Comparison of ENCODE assay signal across 11 cellular contexts in the genomic region with DNA sequence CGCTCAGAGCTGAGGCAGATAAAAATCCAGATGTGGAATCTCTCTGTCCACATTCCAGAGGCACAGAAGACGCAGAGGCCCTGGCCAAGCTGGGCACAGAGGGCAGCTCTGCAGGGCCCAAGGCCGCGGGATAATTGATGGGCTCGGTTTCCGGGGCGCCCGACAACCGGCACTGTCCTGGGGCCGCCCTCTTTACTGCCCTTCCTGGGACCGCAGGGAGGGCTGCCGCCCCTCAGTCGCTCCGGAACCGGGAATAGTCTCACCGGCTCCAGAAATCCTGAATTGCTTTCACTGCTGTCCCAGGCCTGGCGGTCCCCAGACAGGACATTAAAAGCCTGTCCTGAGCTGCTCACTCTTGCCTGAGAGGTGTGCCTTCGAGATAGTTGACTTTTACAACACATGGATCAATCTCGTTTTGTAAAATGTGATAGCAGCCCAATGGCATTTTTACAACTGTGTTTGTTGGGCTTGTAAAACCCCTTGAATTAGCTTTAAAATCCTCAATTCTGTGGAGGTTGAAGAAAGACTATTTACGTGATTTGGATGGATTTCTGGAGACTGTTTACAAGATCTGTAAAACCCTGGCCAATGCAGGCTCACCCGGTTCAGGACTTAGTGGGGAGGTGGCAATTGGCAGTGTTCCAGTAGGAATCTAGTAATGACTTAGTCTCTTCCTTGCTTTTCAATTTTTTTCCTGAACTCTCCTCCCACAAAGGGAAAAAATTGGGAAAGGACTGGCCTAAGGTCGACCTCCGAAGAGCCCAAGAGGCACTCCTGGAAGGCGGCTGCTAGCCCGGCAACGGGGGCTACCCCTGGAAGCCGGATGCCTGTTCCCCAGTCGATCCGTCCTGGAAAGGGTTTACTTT. TPM values are rescaled to one million over a fixed set of nuclear protein-coding genes. Genes with fewer than 3 reads are reported as not detected.
A peak's percentile ranks its signal among the peaks of the same experiment; 100 is the strongest.
DNase-seq lines count a peak whose midpoint lies in the region; ATAC-seq, FAIRE-seq and TF ChIP-seq lines count a peak whose summit lies in the region.
"Had no signal": no experiment of that assay in that cellular context is flagged by ENCODE, and none has a peak within 500 bp of the region (broad histone marks: within the 10 kb centered on the region; RNA-seq: fewer than 3 reads in every experiment).

No MANE protein-coding gene starts in this region.

- H3K36me3 ChIP-seq in HCT116 (ENCODE audit: control insufficient read depth in 1 of 2, insufficient read depth in 2 of 2, low read length in 2 of 2) (peaks cover 5 to 6% of the 10 kb centered on the region in 2 experiments; a peak in 2 of 4 replicates), astrocyte (ENCODE audit: insufficient read depth, low read length) (no peaks in the 10 kb centered on the region)

- peak overlapping the region; percentile 74 for H3K9ac ChIP-seq in HCT116 (ENCODE audit: low read length)
- H3K9ac ChIP-seq in astrocyte (ENCODE audit: low read length), result no peak overlapping the region
- H3K9ac ChIP-seq: parathyroid adenoma had no signal

- no peaks in the 10 kb centered on the region for H4K20me1 ChIP-seq in HCT116 (ENCODE audit: insufficient read depth)
- peaks cover under 1% of the 10 kb centered on the region for H4K20me1 ChIP-seq in astrocyte (ENCODE audit: insufficient read depth, low read length)

- H3K27me3 ChIP-seq in HCT116 (ENCODE audit: insufficient read depth, low read length), result no peaks in the 10 kb centered on the region
- peaks cover 95% of the 10 kb centered on the region for H3K27me3 ChIP-seq in astrocyte (ENCODE audit: insufficient read depth, low read length)

- H3K4me2 ChIP-seq in HCT116 (ENCODE audit: low read length), result peak overlapping the region; percentile 95
- H3K4me2 ChIP-seq in astrocyte (ENCODE audit: low read length), result no peak overlapping the region

- H3K9me3 Mint-ChIP-seq in astrocyte (ENCODE audit: unreplicated experiment), result peaks cover 57% of the 10 kb centered on the region
- H3K9me3 Mint-ChIP-seq in naive B cell, result peaks cover 0 to 11% (median 2%) of the 10 kb centered on the region in 7 donors

- no peaks in the 10 kb centered on the region for H3K9me3 ChIP-seq in HCT116 (ENCODE audit: control insufficient read depth in 1 of 2, insufficient read depth in 1 of 2, low read depth in 1 of 2, low read length in 2 of 2)
- H3K9me3 ChIP-seq in astrocyte (ENCODE audit: insufficient read depth, low read depth, low read length), result peaks cover 25% of the 10 kb centered on the region

- H2AFZ ChIP-seq in HCT116 (ENCODE audit: low read depth, low read length, poor library complexity, severe bottlenecking) (no peak overlapping the region), astrocyte (ENCODE audit: low read depth, low read length) (no peak overlapping the region)
- H2AFZ ChIP-seq: parathyroid adenoma had no signal

- POLR2A ChIA-PET in HCT116 (lab: Charles Lee), result interaction anchor here (1.1 to 2.5 kb wide), 2 partner anchors 15 to 467 kb away, joined by 4 to 8 read pairs; no protein-coding TSS in a partner anchor

- H3K4me3 ChIP-seq in AG10803 (ENCODE audit: low read length) (peak overlapping the region; percentile 84), HCT116 (replicated peaks in 1 of 2; ENCODE audit: low read depth in 1 of 2, low read length in 2 of 2) (peak overlapping the region; percentile 40 to 71), astrocyte (ENCODE audit: insufficient read depth, low read depth, low read length) (no peak overlapping the region)

- H3K4me3 Mint-ChIP-seq in astrocyte (ENCODE audit: unreplicated experiment) (no peak overlapping the region), naive B cell (peak overlapping the region in 6 of 8 donors; percentile 71 to 85 (median 76))
- H3K4me3 Mint-ChIP-seq: activated CD4-positive, alpha-beta T cell treated with anti-CD3 and anti-CD28 coated beads for 36 hours had no signal

- no peak overlapping the region for H3K27ac Mint-ChIP-seq in astrocyte (ENCODE audit: unreplicated experiment)
- peak overlapping the region in 1 of 6 donors; percentile 82 for H3K27ac Mint-ChIP-seq in naive B cell
- H3K27ac Mint-ChIP-seq: activated CD4-positive, alpha-beta T cell treated with anti-CD3 and anti-CD28 coated beads for 36 hours had no signal

- CTCF ChIA-PET in HCT116 (lab: Charles Lee), result interaction anchor here (0.6 to 3.7 kb wide), 3 partner anchors 12 to 462 kb away, joined by 3 to 27 read pairs (median 10); no protein-coding TSS in a partner anchor

- no peak for TF ChIP-seq POLR2A in HCT116 (IDR thresholded peaks at IDR 0.05; ENCODE audit: borderline replicate concordance, extremely low read depth, insufficient read depth, insufficient read length)

- no peaks in the 10 kb centered on the region for H3K36me3 Mint-ChIP-seq in astrocyte (ENCODE audit: low read depth, unreplicated experiment)
- H3K36me3 Mint-ChIP-seq in naive B cell, result peaks cover 0 to 13% of the 10 kb centered on the region in 2 donors

- no peak for TF ChIP-seq CTCF in AG10803 (conservative IDR thresholded peaks at IDR 0.05; ENCODE audit: low read length)
- TF ChIP-seq CTCF in HCT116 (IDR thresholded peaks at IDR 0.05 in 2 of 3, conservative IDR thresholded peaks at IDR 0.05 in 1 of 3; ENCODE audit: borderline replicate concordance in 1 of 3, insufficient read depth in 1 of 3, low read depth in 2 of 3, low read length in 2 of 3), result no peak
- no peak for TF ChIP-seq CTCF in astrocyte (IDR thresholded peaks at IDR 0.05; ENCODE audit: insufficient read depth, low read depth, low read length)

- no peak for TF ChIP-seq RAD21 in HCT116 (IDR thresholded peaks at IDR 0.05; ENCODE audit: low read depth)

- BruUV-seq in HCT116 (replicated peaks; lab: Mats Ljungman, UMichigan), result no TSS peak

- H3K27me3 Mint-ChIP-seq in astrocyte (ENCODE audit: low read depth, unreplicated experiment) (peaks cover 85% of the 10 kb centered on the region), naive B cell (peaks cover 68 to 81% (median 70%) of the 10 kb centered on the region in 3 donors)

- ATAC-seq in HCT116, result no peak
- ATAC-seq in naive B cell (ENCODE audit: low read depth in 2 of 2), result no peak
- ATAC-seq: activated CD4-positive, alpha-beta T cell treated with anti-CD3 and anti-CD28 coated beads for 36 hours had no signal

- H3K4me1 ChIP-seq in HCT116 (ENCODE audit: control insufficient read depth in 1 of 2, insufficient read depth in 2 of 2, low read length in 2 of 2), result peaks cover 26 to 62% of the 10 kb centered on the region in 2 experiments
- peaks cover 5% of the 10 kb centered on the region for H3K4me1 ChIP-seq in astrocyte (ENCODE audit: insufficient read depth, low read length)
- H3K4me1 ChIP-seq: parathyroid adenoma had no signal

- RAD21 ChIA-PET in HCT116 (lab: Charles Lee; ENCODE audit: low non-redundant PET in 1 of 2, low total read pairs in 2 of 2, uncharacterized antibody in 2 of 2, unreplicated experiment in 2 of 2), result interaction anchor here (0.5 to 1.2 kb wide), 2 partner anchors 767 to 779 kb away, joined by 3 to 4 read pairs; no protein-coding TSS in a partner anchor

- peak; percentile 9 for FAIRE-seq in astrocyte (lab: Jason Lieb, UNC)
- FAIRE-seq in urothelium cell line (lab: Jason Lieb, UNC), result no peak

- H3K9me2 ChIP-seq in HCT116 (ENCODE audit: insufficient read depth), result no peaks in the 10 kb centered on the region

- intact Hi-C loops in HCT116 (cut with micrococcal nuclease), result no loop called here

- H3K79me2 ChIP-seq in HCT116 (ENCODE audit: insufficient read depth, low read length) (peaks cover 45% of the 10 kb centered on the region), astrocyte (ENCODE audit: insufficient read depth, low read length) (no peaks in the 10 kb centered on the region)
- H3K79me2 ChIP-seq: parathyroid adenoma had no signal

- H3K27ac ChIP-seq in HCT116 (ENCODE audit: low read depth, low read length), result peak overlapping the region; percentile 82
- H3K27ac ChIP-seq in astrocyte (ENCODE audit: low read depth, low read length), result no peak overlapping the region
- H3K27ac ChIP-seq: parathyroid adenoma had no signal

- H3K4me1 Mint-ChIP-seq in astrocyte (ENCODE audit: low read depth, unreplicated experiment) (no peaks in the 10 kb centered on the region), naive B cell (peaks cover 29 to 43% (median 36%) of the 10 kb centered on the region in 3 donors)

- peak; percentile 37 for DNase-seq in AG10803 (ENCODE audit: low read depth)
- no peak for DNase-seq in HCT116 (ENCODE audit: low read depth, low spot score)
- no peak for DNase-seq in astrocyte (ENCODE audit: low read depth)
- no peak for DNase-seq in naive B cell
- no peak for DNase-seq in COLO829 (ENCODE audit: low spot score)
- no peak for DNase-seq in C1 segment of cervical spinal cord (lab: John Stamatoyannopoulos, UW)
- no peak for DNase-seq in urothelium cell line (ENCODE audit: low spot score)
- DNase-seq in NOMO-1 (lab: John Stamatoyannopoulos, UW; ENCODE audit: unreplicated experiment in 2 of 2), result no peak
- DNase-seq: aorta had no signal

TF ChIP-seq in HCT116, 20 proteins besides CTCF, POLR2A, EP300 and RAD21 (continues in another document):
- TF ChIP-seq FOSL1 (IDR thresholded peaks at IDR 0.05; ENCODE audit: low read depth), result no peak

RNA-seq across cellular contexts. Expression of a gene that starts 1.4 kb away (rescaled TPM):
- total RNA-seq in HCT116 (2021; ENCODE audit: unreplicated experiment) (12.7 TPM), astrocyte (not detected in 2 replicates)
- 3.9 and 4.9 TPM in 2 replicates for polyA plus RNA-seq in HCT116 (2012)
- not detected for polyA plus RNA-seq in naive B cell (ENCODE audit: low read depth in 6 of 6)
- total RNA-seq: activated CD4-positive, alpha-beta T cell treated with anti-CD3 and anti-CD28 coated beads for 36 hours had no signal

RNA-seq across cellular contexts. Expression of a gene that starts 3.4 kb away (rescaled TPM):
- 9.2 TPM for total RNA-seq in HCT116 (2021; ENCODE audit: unreplicated experiment)
- polyA plus RNA-seq in HCT116 (2012), result 5.6 and 5.7 TPM in 2 replicates
- not detected in 2 replicates for total RNA-seq in astrocyte
- not detected for polyA plus RNA-seq in naive B cell (ENCODE audit: low read depth in 6 of 6)
- total RNA-seq: activated CD4-positive, alpha-beta T cell treated with anti-CD3 and anti-CD28 coated beads for 36 hours had no signal

RNA-seq across cellular contexts. Expression of a gene that starts 5.5 kb away (rescaled TPM):
- 6.7 TPM for total RNA-seq in HCT116 (2021; ENCODE audit: unreplicated experiment)
- 3.2 and 7.2 TPM in 2 replicates for polyA plus RNA-seq in HCT116 (2012)
- not detected in 2 replicates for total RNA-seq in astrocyte
- not detected for polyA plus RNA-seq in naive B cell (ENCODE audit: low read depth in 6 of 6)
- total RNA-seq: activated CD4-positive, alpha-beta T cell treated with anti-CD3 and anti-CD28 coated beads for 36 hours had no signal

RNA-seq across cellular contexts. Expression of a gene that starts 7.5 kb away (rescaled TPM):
- total RNA-seq in HCT116 (2021; ENCODE audit: unreplicated experiment), result 15.0 TPM
- 8.0 and 10.6 TPM in 2 replicates for polyA plus RNA-seq in HCT116 (2012)
- total RNA-seq in astrocyte, result not detected in 2 replicates
- not detected for polyA plus RNA-seq in naive B cell (ENCODE audit: low read depth in 6 of 6)
- total RNA-seq: activated CD4-positive, alpha-beta T cell treated with anti-CD3 and anti-CD28 coated beads for 36 hours had no signal

RNA-seq across cellular contexts. Expression of a gene that starts 16.3 kb away (rescaled TPM):
- total RNA-seq in HCT116 (2021; ENCODE audit: unreplicated experiment) (91.0 TPM), astrocyte (not detected in 2 replicates)
- polyA plus RNA-seq in HCT116 (2012), result 48.2 and 62.8 TPM in 2 replicates
- not detected for polyA plus RNA-seq in naive B cell (ENCODE audit: low read depth in 6 of 6)
- total RNA-seq: activated CD4-positive, alpha-beta T cell treated with anti-CD3 and anti-CD28 coated beads for 36 hours had no signal

Comparison
In these comparisons a context has a peak if more than half of its experiments do, and no peak if none do; other contexts are left out.
1. RNA of a gene that starts 1.4 kb away (total RNA-seq): 12.7 TPM in HCT116 (single experiment); not detected in astrocyte; every median in the first group is over 10 times any median in the second.
2. RNA of a gene that starts 3.4 kb away (total RNA-seq): 9.2 TPM in HCT116 (single experiment); not detected in astrocyte; every median in the first group is over 10 times any median in the second.